In the genomic region with DNA sequence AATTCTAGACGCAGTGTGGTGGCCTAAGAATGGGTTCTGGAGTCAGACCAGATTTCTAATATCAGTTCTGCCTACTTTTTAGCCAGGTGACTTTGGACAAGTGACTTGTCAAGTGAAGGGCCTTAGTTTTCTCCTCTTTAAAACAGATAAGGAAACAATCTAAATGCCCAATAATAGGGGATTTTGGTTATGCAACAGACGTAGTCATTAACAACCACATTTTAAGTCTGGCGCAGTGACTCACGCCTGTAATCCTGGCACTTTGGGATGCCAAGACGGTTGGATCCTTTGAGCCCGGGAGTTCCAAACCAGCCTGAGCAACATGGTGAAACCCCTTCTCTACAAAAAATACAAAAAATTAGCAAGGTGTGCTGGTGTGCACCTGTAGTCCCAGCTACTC, we compare ENCODE assay signal across 11 cellular contexts. TPM values are rescaled to one million over a fixed set of nuclear protein-coding genes. Genes with fewer than 3 reads are reported as not detected.
DNase-seq lines count a peak whose midpoint lies in the region; ATAC-seq and TF ChIP-seq lines count a peak whose summit lies in the region.
"Had no signal": no experiment of that assay in that cellular context is flagged by ENCODE, and none has a peak within 500 bp of the region (broad histone marks: within the 10 kb centered on the region; RNA-seq: fewer than 3 reads in every experiment).

No MANE protein-coding gene starts in this region.

- WGBS in prostate gland, result 82% methylated on average over 6 of the region's 6 CpGs

- no peaks in the 10 kb centered on the region for H3K27me3 ChIP-seq in PC-9 (ENCODE audit: insufficient read depth, low read depth)
- H3K27me3 ChIP-seq in parathyroid adenoma (ENCODE audit: control insufficient read depth, insufficient read depth, low read length), result no peaks in the 10 kb centered on the region
- H3K27me3 ChIP-seq in prostate gland (replicated peaks; ENCODE audit: insufficient read depth), result no peaks in the 10 kb centered on the region

- peaks cover 3% of the 10 kb centered on the region for H3K27me3 Mint-ChIP-seq in endothelial cell (ENCODE audit: unreplicated experiment)

- H3K4me3 Mint-ChIP-seq in endothelial cell (ENCODE audit: unreplicated experiment), result peak overlapping the region; percentile 92

- H3K27ac ChIP-seq in PC-9 (no peak overlapping the region), parathyroid adenoma (no peak overlapping the region), prostate gland (no peak overlapping the region)

- H3K36me3 Mint-ChIP-seq in endothelial cell (ENCODE audit: low read depth, unreplicated experiment), result peaks cover 2% of the 10 kb centered on the region

- no TSS peak for BruUV-seq in PC-9 (replicated peaks; lab: Mats Ljungman, UMichigan)

- H3K9me3 Mint-ChIP-seq in endothelial cell (ENCODE audit: unreplicated experiment), result no peaks in the 10 kb centered on the region

- POLR2A ChIA-PET in PC-9 (lab: Charles Lee; ENCODE audit: unreplicated experiment), result no interaction called here

- TF ChIP-seq CTCF in PC-9 (conservative IDR thresholded peaks at IDR 0.05) (no peak), endothelial cell (IDR thresholded peaks at IDR 0.05; ENCODE audit: unreplicated experiment) (no peak), parathyroid adenoma (IDR thresholded peaks at IDR 0.05) (no peak), prostate gland (IDR thresholded peaks at IDR 0.05) (no peak)

- H3K4me1 ChIP-seq in PC-9 (replicated peaks; ENCODE audit: insufficient read depth) (peaks cover 12% of the 10 kb centered on the region), parathyroid adenoma (peaks cover 4% of the 10 kb centered on the region), prostate gland (replicated peaks) (no peaks in the 10 kb centered on the region)

- H3K27ac Mint-ChIP-seq in endothelial cell (ENCODE audit: unreplicated experiment), result peak overlapping the region; percentile 86

- H2AFZ ChIP-seq in PC-9 (peak overlapping the region; percentile 93; the same call in 1 of the 2 replicates), parathyroid adenoma (peak overlapping the region; percentile 86)

- peak; percentile 15 for DNase-seq in NCI-H1105 treated with DMSO at 0.1 percent for 48 hours (lab: John Stamatoyannopoulos, UW)
- no peak for DNase-seq in NCI-H1105 (lab: John Stamatoyannopoulos, UW)
- DNase-seq in PC-9, result no peak
- DNase-seq in endothelial cell (ENCODE audit: low spot score), result no peak
- no peak for DNase-seq in prostate gland (ENCODE audit: low spot score)
- DNase-seq: 8988T; activated CD4-positive, alpha-beta T cell treated with anti-CD3 and anti-CD28 coated beads for 4 hours; GF-D8 had no signal

- H3K9me2 ChIP-seq in PC-9 (ENCODE audit: insufficient read depth), result no peaks in the 10 kb centered on the region

- H3K36me3 ChIP-seq in PC-9 (ENCODE audit: low read depth), result no peaks in the 10 kb centered on the region
- H3K36me3 ChIP-seq in parathyroid adenoma (ENCODE audit: control insufficient read depth, insufficient read depth, low read length), result no peaks in the 10 kb centered on the region
- H3K36me3 ChIP-seq in prostate gland, result no peaks in the 10 kb centered on the region

- ATAC-seq in GM19035 (IDR thresholded peaks at IDR 0.05; ENCODE audit: unreplicated experiment) (no peak), HG03354 (IDR thresholded peaks at IDR 0.05; ENCODE audit: poor library complexity, severe bottlenecking, unreplicated experiment) (no peak)

- no peak for TF ChIP-seq POLR2A in prostate gland (IDR thresholded peaks at IDR 0.05)

- peaks cover 13% of the 10 kb centered on the region for H3K4me1 Mint-ChIP-seq in endothelial cell (ENCODE audit: unreplicated experiment)

- H3K4me2 ChIP-seq in PC-9 (peak overlapping the region; percentile 83; the same call in 1 of the 2 replicates), parathyroid adenoma (ENCODE audit: low read length) (no peak overlapping the region)

- no peaks in the 10 kb centered on the region for H4K20me1 ChIP-seq in PC-9 (ENCODE audit: insufficient read depth)

- H3K79me2 ChIP-seq in PC-9 (ENCODE audit: low read depth), result peaks cover 10% of the 10 kb centered on the region; the same call in 1 of the 2 replicates
- no peaks in the 10 kb centered on the region for H3K79me2 ChIP-seq in parathyroid adenoma

- H3K4me3 ChIP-seq in PC-9, result no peak overlapping the region
- no peak overlapping the region for H3K4me3 ChIP-seq in parathyroid adenoma (ENCODE audit: low read depth, low read length)
- no peak overlapping the region for H3K4me3 ChIP-seq in prostate gland

- H3K9me3 ChIP-seq in PC-9 (ENCODE audit: insufficient read depth, low read depth) (no peaks in the 10 kb centered on the region), parathyroid adenoma (ENCODE audit: control insufficient read depth, low read length) (no peaks in the 10 kb centered on the region), prostate gland (no peaks in the 10 kb centered on the region)

- no peak overlapping the region for H3K9ac ChIP-seq in parathyroid adenoma

- H3F3A ChIP-seq in PC-9 (ENCODE audit: insufficient read depth, low read depth), result peaks cover 8% of the 10 kb centered on the region; the same call in 1 of the 2 replicates

- intact Hi-C loops in PC-9 (cut with micrococcal nuclease; ENCODE audit: unreplicated experiment), result no loop called here
- intact Hi-C loops in prostate gland (cut with DNase I), result no loop called here

- CTCF ChIA-PET in PC-9 (lab: Charles Lee), result no interaction called here

RNA-seq across cellular contexts. Expression of a gene that starts 2.1 kb away (rescaled TPM):
- total RNA-seq in PC-9 (2021) (45.3 and 45.7 TPM in 2 replicates), endothelial cell (ENCODE audit: unreplicated experiment) (78.1 TPM), prostate gland (10 to 100 TPM; 23.2 to 71.6 TPM)

RNA-seq across cellular contexts. Expression of a gene that starts 27.4 kb away (rescaled TPM):
- total RNA-seq in PC-9 (2021) (499 and 551 TPM in 2 replicates), endothelial cell (ENCODE audit: unreplicated experiment) (549 TPM), prostate gland (100 to 1,000 TPM; 266 to 287 TPM)

RNA-seq across cellular contexts. Expression of a gene that starts 33.0 kb away (rescaled TPM):
- not detected in 2 replicates for total RNA-seq in PC-9 (2021)
- total RNA-seq in endothelial cell (ENCODE audit: unreplicated experiment), result not detected
- 10 to 100 TPM; 28.3 to 57.6 TPM for total RNA-seq in prostate gland

RNA-seq across cellular contexts. Expression of a gene that starts 45.5 kb away (rescaled TPM):
- total RNA-seq in PC-9 (2021), result 5.2 and 5.4 TPM in 2 replicates
- 2.8 TPM for total RNA-seq in endothelial cell (ENCODE audit: unreplicated experiment)
- 1 to 10 TPM in 1 of 2 donors, under 1 TPM in 1; 0.77 to 6.5 TPM for total RNA-seq in prostate gland

Comparison
In these comparisons a context has a peak if more than half of its experiments do, and no peak if none do; other contexts are left out.
1. RNA of a gene that starts 33.0 kb away (total RNA-seq): 28.3 to 57.6 TPM in prostate gland; not detected in PC-9 and not detected in endothelial cell (single experiment); every median in the first group is over 10 times any median in the second.